In the genomic region with DNA sequence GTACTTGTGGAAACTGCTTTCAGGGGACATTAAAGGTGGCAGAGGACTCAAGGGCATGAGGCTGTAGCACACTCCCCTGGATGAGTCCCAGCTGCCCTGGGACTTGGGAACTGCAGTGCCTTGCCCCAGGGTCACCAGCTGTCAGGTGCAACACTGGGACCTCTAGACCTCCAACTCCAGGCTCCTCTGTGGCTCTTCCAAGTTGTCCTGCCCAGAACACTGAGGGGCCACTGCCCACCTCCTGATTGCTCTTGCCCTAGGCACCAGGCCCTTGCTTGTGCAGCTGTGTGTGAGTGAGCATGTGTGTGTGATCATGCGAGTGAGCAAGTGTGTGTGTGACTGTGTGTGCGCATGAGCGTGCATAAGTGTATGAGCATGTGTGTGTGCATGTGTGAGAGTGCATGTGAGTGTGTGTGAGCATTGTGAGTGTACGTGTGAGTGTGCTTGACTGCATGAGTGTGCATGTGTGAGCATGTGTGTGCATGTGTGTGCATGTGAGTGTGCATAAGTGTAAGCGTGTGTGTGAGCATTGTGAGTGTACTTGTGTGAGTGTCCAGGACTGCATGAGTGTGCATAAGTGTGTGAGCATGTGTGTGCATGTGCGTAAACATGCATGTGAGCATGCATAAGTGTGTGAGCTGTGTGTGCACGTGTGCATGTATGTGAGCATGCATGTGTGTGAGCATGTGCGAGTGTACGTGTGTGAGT, we compare ENCODE assay signal across 2 cellular contexts.
TF ChIP-seq lines count a peak whose summit lies in the region.

No MANE protein-coding gene starts in this region.

TF ChIP-seq in WTC11, 78 proteins besides CTCF, POLR2A, EP300 and RAD21:
- TF ChIP-seq, protein P1, sequence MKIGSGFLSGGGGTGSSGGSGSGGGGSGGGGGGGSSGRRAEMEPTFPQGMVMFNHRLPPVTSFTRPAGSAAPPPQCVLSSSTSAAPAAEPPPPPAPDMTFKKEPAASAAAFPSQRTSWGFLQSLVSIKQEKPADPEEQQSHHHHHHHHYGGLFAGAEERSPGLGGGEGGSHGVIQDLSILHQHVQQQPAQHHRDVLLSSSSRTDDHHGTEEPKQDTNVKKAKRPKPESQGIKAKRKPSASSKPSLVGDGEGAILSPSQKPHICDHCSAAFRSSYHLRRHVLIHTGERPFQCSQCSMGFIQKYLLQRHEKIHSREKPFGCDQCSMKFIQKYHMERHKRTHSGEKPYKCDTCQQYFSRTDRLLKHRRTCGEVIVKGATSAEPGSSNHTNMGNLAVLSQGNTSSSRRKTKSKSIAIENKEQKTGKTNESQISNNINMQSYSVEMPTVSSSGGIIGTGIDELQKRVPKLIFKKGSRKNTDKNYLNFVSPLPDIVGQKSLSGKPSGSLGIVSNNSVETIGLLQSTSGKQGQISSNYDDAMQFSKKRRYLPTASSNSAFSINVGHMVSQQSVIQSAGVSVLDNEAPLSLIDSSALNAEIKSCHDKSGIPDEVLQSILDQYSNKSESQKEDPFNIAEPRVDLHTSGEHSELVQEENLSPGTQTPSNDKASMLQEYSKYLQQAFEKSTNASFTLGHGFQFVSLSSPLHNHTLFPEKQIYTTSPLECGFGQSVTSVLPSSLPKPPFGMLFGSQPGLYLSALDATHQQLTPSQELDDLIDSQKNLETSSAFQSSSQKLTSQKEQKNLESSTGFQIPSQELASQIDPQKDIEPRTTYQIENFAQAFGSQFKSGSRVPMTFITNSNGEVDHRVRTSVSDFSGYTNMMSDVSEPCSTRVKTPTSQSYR (CRISPR knock-in tag; IDR thresholded peaks at IDR 0.05), result no peak
- TF ChIP-seq, protein P2, sequence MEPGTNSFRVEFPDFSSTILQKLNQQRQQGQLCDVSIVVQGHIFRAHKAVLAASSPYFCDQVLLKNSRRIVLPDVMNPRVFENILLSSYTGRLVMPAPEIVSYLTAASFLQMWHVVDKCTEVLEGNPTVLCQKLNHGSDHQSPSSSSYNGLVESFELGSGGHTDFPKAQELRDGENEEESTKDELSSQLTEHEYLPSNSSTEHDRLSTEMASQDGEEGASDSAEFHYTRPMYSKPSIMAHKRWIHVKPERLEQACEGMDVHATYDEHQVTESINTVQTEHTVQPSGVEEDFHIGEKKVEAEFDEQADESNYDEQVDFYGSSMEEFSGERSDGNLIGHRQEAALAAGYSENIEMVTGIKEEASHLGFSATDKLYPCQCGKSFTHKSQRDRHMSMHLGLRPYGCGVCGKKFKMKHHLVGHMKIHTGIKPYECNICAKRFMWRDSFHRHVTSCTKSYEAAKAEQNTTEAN (CRISPR knock-in tag; IDR thresholded peaks at IDR 0.05), result peak; percentile 18; the same call in 1 of the 2 replicates

TF ChIP-seq in H1, 55 proteins besides CTCF, POLR2A, EP300 and RAD21:
- TF ChIP-seq SIN3A (conservative IDR thresholded peaks at IDR 0.05 in 1 of 2, IDR thresholded peaks at IDR 0.05 in 1 of 2; ENCODE audit: low read depth in 1 of 2, low read length in 2 of 2) (no peak), TAF7 (optimal IDR thresholded peaks at IDR 0.05; ENCODE audit: borderline replicate concordance, low read depth, low read length) (no peak), NANOG (IDR thresholded peaks at IDR 0.05; ENCODE audit: insufficient read depth, low read depth, low read length, poor library complexity, severe bottlenecking) (no peak), CHD2 (IDR thresholded peaks at IDR 0.05; ENCODE audit: low read length) (no peak), SP4 (IDR thresholded peaks at IDR 0.05; ENCODE audit: low read length) (no peak), CBX5 (IDR thresholded peaks at IDR 0.05; ENCODE audit: low read depth, low read length) (no peak), SRF (IDR thresholded peaks at IDR 0.05; ENCODE audit: low read depth, low read length) (no peak), SIX5 (IDR thresholded peaks at IDR 0.05; ENCODE audit: low read depth, low read length) (no peak), GABPA (IDR thresholded peaks at IDR 0.05; ENCODE audit: borderline replicate concordance, insufficient read depth, low read length) (no peak), SUZ12 (IDR thresholded peaks at IDR 0.05; ENCODE audit: low read length) (no peak), BRCA1 (IDR thresholded peaks at IDR 0.05; ENCODE audit: low read depth, low read length) (no peak)
